In the genomic region with DNA sequence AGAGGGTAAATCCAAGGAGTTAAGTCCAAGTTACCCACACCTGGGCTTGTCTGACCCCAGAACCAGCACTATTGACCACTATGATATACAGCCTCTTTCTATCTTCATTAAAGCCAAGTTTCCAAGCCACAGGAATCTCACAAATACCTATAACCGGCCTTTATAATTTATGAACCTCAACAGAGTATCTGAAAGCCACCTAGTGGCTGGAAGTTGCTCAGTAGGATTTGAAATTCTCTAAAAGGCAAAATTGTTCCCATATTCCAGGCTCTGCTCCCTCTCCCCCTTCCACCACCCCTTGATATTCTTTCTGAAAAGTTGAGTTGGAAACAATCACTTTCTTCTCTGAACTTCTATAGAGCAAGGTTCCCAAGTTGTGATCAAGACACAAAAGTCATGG, we compare ENCODE assay signal across 13 cellular contexts.
A peak's percentile ranks its signal among the peaks of the same experiment; 100 is the strongest.
DNase-seq lines count a peak whose midpoint lies in the region; ATAC-seq and TF ChIP-seq lines count a peak whose summit lies in the region.
"Had no signal": no experiment of that assay in that cellular context is flagged by ENCODE, and none has a peak within 500 bp of the region (broad histone marks: within the 10 kb centered on the region; RNA-seq: fewer than 3 reads in every experiment).

No MANE protein-coding gene starts in this region.

- H3K9me2 ChIP-seq in GM23338 (ENCODE audit: insufficient read depth) (no peaks in the 10 kb centered on the region), hepatocyte (replicated peaks; ENCODE audit: insufficient read depth) (no peaks in the 10 kb centered on the region)

- H3K36me3 Mint-ChIP-seq in GM23338 (ENCODE audit: low read depth) = peaks cover 11% of the 10 kb centered on the region

- H3K4me1 ChIP-seq in GM23338 (ENCODE audit: insufficient read depth) (peaks cover 23% of the 10 kb centered on the region), hepatocyte (ENCODE audit: insufficient read depth) (no peaks in the 10 kb centered on the region), Peyer's patch (no peaks in the 10 kb centered on the region)
- H3K4me1 ChIP-seq: tibial nerve had no signal

- no peak for ATAC-seq in GM23338
- ATAC-seq in SK-N-SH treated with all-trans-retinoic acid at 6 μM for 48 hours = peak; percentile 37; the same call in 1 of the 3 replicates
- ATAC-seq in GM18517 (IDR thresholded peaks at IDR 0.05; ENCODE audit: unreplicated experiment) = no peak
- ATAC-seq in GM21515 (IDR thresholded peaks at IDR 0.05; ENCODE audit: unreplicated experiment) = no peak
- ATAC-seq: activated CD8-positive, alpha-beta T cell treated with anti-CD3 and anti-CD28 coated beads, Interleukin-2, amount 10 ng/mL, durations not matched to agents 7 days and 5 days; effector memory CD8-positive, alpha-beta T cell; right cardiac atrium had no signal

- H3K27ac ChIP-seq in GM23338 (ENCODE audit: low read depth) (no peak overlapping the region), hepatocyte (no peak overlapping the region), Peyer's patch (no peak overlapping the region)
- H3K27ac ChIP-seq: tibial nerve had no signal

- H3K27ac Mint-ChIP-seq in GM23338 = no peak overlapping the region
- H3K27ac Mint-ChIP-seq: activated CD8-positive, alpha-beta T cell treated with anti-CD3 and anti-CD28 coated beads, Interleukin-2, amount 10 ng/mL, durations not matched to agents 7 days and 5 days; CD8-positive, alpha-beta memory T cell; effector memory CD8-positive, alpha-beta T cell had no signal

- H4K20me1 ChIP-seq in GM23338 (replicated peaks; ENCODE audit: insufficient read depth) (no peaks in the 10 kb centered on the region), hepatocyte (ENCODE audit: insufficient read depth, poor library complexity, severe bottlenecking) (no peaks in the 10 kb centered on the region)

- peaks cover 4% of the 10 kb centered on the region for H3K27me3 Mint-ChIP-seq in GM23338 (ENCODE audit: insufficient read depth, low read depth, poor library complexity)
- H3K27me3 Mint-ChIP-seq: CD8-positive, alpha-beta memory T cell; effector memory CD8-positive, alpha-beta T cell had no signal

- H3K27me3 ChIP-seq in BJ (ENCODE audit: control insufficient read depth, insufficient read depth, low read length) (no peaks in the 10 kb centered on the region), GM23338 (ENCODE audit: insufficient read depth) (no peaks in the 10 kb centered on the region), hepatocyte (no peaks in the 10 kb centered on the region), Peyer's patch (no peaks in the 10 kb centered on the region)
- H3K27me3 ChIP-seq: tibial nerve had no signal

- no peaks in the 10 kb centered on the region for H3F3A ChIP-seq in GM23338 (replicated peaks; ENCODE audit: low read depth)

- H3K4me1 Mint-ChIP-seq in GM23338 = peaks cover 24% of the 10 kb centered on the region
- H3K4me1 Mint-ChIP-seq: CD8-positive, alpha-beta memory T cell had no signal

- no peak overlapping the region for H3K4me3 Mint-ChIP-seq in GM23338
- H3K4me3 Mint-ChIP-seq: activated CD8-positive, alpha-beta T cell treated with anti-CD3 and anti-CD28 coated beads, Interleukin-2, amount 10 ng/mL, durations not matched to agents 7 days and 5 days; CD8-positive, alpha-beta memory T cell; effector memory CD8-positive, alpha-beta T cell had no signal

- H3K4me2 ChIP-seq in GM23338 (no peak overlapping the region), hepatocyte (no peak overlapping the region)

- WGBS in hepatocyte (ENCODE audit: low lambda C conversion rate, missing lambda C conversion rate) = 55% methylated on average over 1 of the region's 1 CpG

- H2AFZ ChIP-seq in GM23338 = no peak overlapping the region
- no peak overlapping the region for H2AFZ ChIP-seq in hepatocyte

- H3K36me3 ChIP-seq in BJ (ENCODE audit: control insufficient read depth, insufficient read depth, low read length) (no peaks in the 10 kb centered on the region), GM23338 (ENCODE audit: insufficient read depth) (no peaks in the 10 kb centered on the region; the same call in 1 of the 2 replicates), hepatocyte (replicated peaks; ENCODE audit: insufficient read depth, low read depth) (no peaks in the 10 kb centered on the region), Peyer's patch (no peaks in the 10 kb centered on the region)

- no peaks in the 10 kb centered on the region for H3K79me2 ChIP-seq in GM23338 (replicated peaks; ENCODE audit: insufficient read depth)
- H3K79me2 ChIP-seq in hepatocyte = no peaks in the 10 kb centered on the region

- CTCF ChIA-PET in BJ (lab: Yijun Ruan, JAX) = interaction anchor here (0.9 to 2.4 kb wide), 7 partner anchors 17 to 99 kb away, joined by 3 to 13 read pairs (median 3); no protein-coding TSS in a partner anchor

- TF ChIP-seq CTCF in BJ (IDR thresholded peaks at IDR 0.05; ENCODE audit: insufficient read depth, low read depth, low read length) (peak; percentile 26; the same call in 1 of the 2 replicates), GM23338 (conservative IDR thresholded peaks at IDR 0.05; ENCODE audit: low read depth in 2 of 2) (peak; percentile 47 to 71), hepatocyte (IDR thresholded peaks at IDR 0.05; ENCODE audit: poor library complexity) (peak; percentile 23), Peyer's patch (IDR thresholded peaks at IDR 0.05) (peak in 2 of 6 experiments; percentile 16 to 26)

- POLR2A ChIA-PET in BJ (lab: Charles Lee) = interaction anchor here (0.5 kb wide), 1 partner anchor 1141 kb away, joined by 6 read pairs; no protein-coding TSS in a partner anchor

- H3K9me3 ChIP-seq in hepatocyte (ENCODE audit: low read depth) (no peaks in the 10 kb centered on the region), Peyer's patch (no peaks in the 10 kb centered on the region)
- H3K9me3 ChIP-seq: tibial nerve had no signal

- DNase-seq in BJ (ENCODE audit: low read depth) (no peak), GM23338 (ENCODE audit: low spot score) (peak; percentile 35), hepatocyte (ENCODE audit: low spot score) (no peak), Peyer's patch (no peak), NCI-H1436 (lab: John Stamatoyannopoulos, UW) (no peak)
- DNase-seq: activated CD8-positive, alpha-beta T cell treated with anti-CD3 and anti-CD28 coated beads, Interleukin-2, amount 10 ng/mL, durations not matched to agents 7 days and 5 days; CD8-positive, alpha-beta memory T cell; effector memory CD8-positive, alpha-beta T cell; right cardiac atrium had no signal

- H3K4me3 ChIP-seq in BJ (ENCODE audit: low read depth, low read length) (no peak overlapping the region), GM23338 (no peak overlapping the region), hepatocyte (no peak overlapping the region), Peyer's patch (no peak overlapping the region)
- H3K4me3 ChIP-seq: tibial nerve had no signal

- peaks cover 8% of the 10 kb centered on the region for H3K9me3 Mint-ChIP-seq in GM23338
- H3K9me3 Mint-ChIP-seq: effector memory CD8-positive, alpha-beta T cell had no signal

- TF ChIP-seq POLR2A in Peyer's patch (IDR thresholded peaks at IDR 0.05) = no peak

TF ChIP-seq in GM23338, 12 proteins besides CTCF, POLR2A, EP300 and RAD21 (continues in another document):
- TF ChIP-seq NANOG (IDR thresholded peaks at IDR 0.05; ENCODE audit: borderline replicate concordance) (no peak), ZNF331 (CRISPR knock-in tag; IDR thresholded peaks at IDR 0.05; ENCODE audit: low read depth) (no peak), EZH2phosphoT487 (IDR thresholded peaks at IDR 0.05; ENCODE audit: unreplicated experiment) (no peak), EZH2 (IDR thresholded peaks at IDR 0.05; ENCODE audit: low read depth, unreplicated experiment) (no peak), JUNB (IDR thresholded peaks at IDR 0.05; ENCODE audit: unreplicated experiment) (no peak)
- TF ChIP-seq, protein P1, sequence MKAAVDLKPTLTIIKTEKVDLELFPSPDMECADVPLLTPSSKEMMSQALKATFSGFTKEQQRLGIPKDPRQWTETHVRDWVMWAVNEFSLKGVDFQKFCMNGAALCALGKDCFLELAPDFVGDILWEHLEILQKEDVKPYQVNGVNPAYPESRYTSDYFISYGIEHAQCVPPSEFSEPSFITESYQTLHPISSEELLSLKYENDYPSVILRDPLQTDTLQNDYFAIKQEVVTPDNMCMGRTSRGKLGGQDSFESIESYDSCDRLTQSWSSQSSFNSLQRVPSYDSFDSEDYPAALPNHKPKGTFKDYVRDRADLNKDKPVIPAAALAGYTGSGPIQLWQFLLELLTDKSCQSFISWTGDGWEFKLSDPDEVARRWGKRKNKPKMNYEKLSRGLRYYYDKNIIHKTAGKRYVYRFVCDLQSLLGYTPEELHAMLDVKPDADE (IDR thresholded peaks at IDR 0.05) = no peak

TF ChIP-seq in SK-N-SH treated with all-trans-retinoic acid at 6 μM for 48 hours, 23 proteins besides CTCF, POLR2A, EP300 and RAD21:
- TF ChIP-seq ZNF8 (CRISPR knock-in tag; IDR thresholded peaks at IDR 0.05) (no peak), TOX (CRISPR knock-in tag; IDR thresholded peaks at IDR 0.05; ENCODE audit: borderline replicate concordance) (no peak), SNAI2 (CRISPR knock-in tag; IDR thresholded peaks at IDR 0.05) (no peak), ZC3H10 (CRISPR knock-in tag; IDR thresholded peaks at IDR 0.05) (no peak), GLIS3 (CRISPR knock-in tag; IDR thresholded peaks at IDR 0.05) (no peak), ESRRG (CRISPR knock-in tag; IDR thresholded peaks at IDR 0.05) (no peak), RARB (CRISPR knock-in tag; IDR thresholded peaks at IDR 0.05) (no peak), ZFP30 (CRISPR knock-in tag; IDR thresholded peaks at IDR 0.05) (no peak), BACH2 (CRISPR knock-in tag; IDR thresholded peaks at IDR 0.05; ENCODE audit: borderline replicate concordance) (no peak), ISL1 (CRISPR knock-in tag; IDR thresholded peaks at IDR 0.05) (no peak)
